In genomic region chr16:1474796-1475551, GRCh38 we compare ENCODE assay signal across 8 cellular contexts. TPM values are rescaled to one million over a fixed set of nuclear protein-coding genes. Genes with fewer than 3 reads are reported as not detected.
DNase-seq lines count a peak whose midpoint lies in the region; ATAC-seq and TF ChIP-seq lines count a peak whose summit lies in the region.

TSS of gene CLCN7 (minus strand) at chr16:1475028. CDS start at chr16:1474974, 54 bp downstream.

- WGBS in gastroesophageal sphincter (ENCODE audit: low coverage in 1 of 2), 2 donors = no CpG with 5 or more reads among the region's 99 CpGs

- peaks cover 34% of the 10 kb centered on the region for H3K4me1 Mint-ChIP-seq in activated naive CD4-positive, alpha-beta T cell treated with anti-CD3 and anti-CD28 coated beads, Interleukin-2, amount 10 ng/mL, durations not matched to agents 7 days and 5 days

- DNase-seq in ELR (ENCODE audit: low read depth) (peak; percentile 83), GOT3 (lab: John Stamatoyannopoulos, UW) (peak; percentile 33), LNCaP clone FGC (ENCODE audit: low read depth) (peak; percentile 50), SK-N-MC (ENCODE audit: low read depth, low spot score) (no peak), nucleus accumbens (lab: John Stamatoyannopoulos, UW) (peak in 54 of 56 donors; percentile 27 to 93 (median 81)), substantia nigra (lab: John Stamatoyannopoulos, UW) (peak; percentile 28 to 93 (median 82))
- DNase-seq in activated naive CD4-positive, alpha-beta T cell treated with anti-CD3 and anti-CD28 coated beads, Interleukin-2, amount 10 ng/mL, durations not matched to agents 7 days and 5 days = peak; percentile 93

- no peaks in the 10 kb centered on the region for H3K9me3 Mint-ChIP-seq in activated naive CD4-positive, alpha-beta T cell treated with anti-CD3 and anti-CD28 coated beads, Interleukin-2, amount 10 ng/mL, durations not matched to agents 7 days and 5 days

- peak; percentile 96 for TF ChIP-seq POLR2A in gastroesophageal sphincter (IDR thresholded peaks at IDR 0.05)

- H3K4me3 ChIP-seq in LNCaP clone FGC (ENCODE audit: low read depth, low read length) (peak within 1 kb of the TSS; percentile 89), SK-N-MC (peak within 1 kb of the TSS; percentile 91), gastroesophageal sphincter (peak within 1 kb of the TSS; percentile 81 to 99)

- peak within 1 kb of the TSS; percentile 99 for H3K9ac ChIP-seq in SK-N-MC (ENCODE audit: insufficient read length)

- peaks cover 0 to 51% (median 16%) of the 10 kb centered on the region in 3 donors for H3K4me1 ChIP-seq in gastroesophageal sphincter

- peak; percentile 92 for ATAC-seq in gastroesophageal sphincter

- peaks cover 5% of the 10 kb centered on the region for H3K27me3 Mint-ChIP-seq in activated naive CD4-positive, alpha-beta T cell treated with anti-CD3 and anti-CD28 coated beads, Interleukin-2, amount 10 ng/mL, durations not matched to agents 7 days and 5 days

- H3K9me3 ChIP-seq in SK-N-MC (ENCODE audit: low read depth, low read length) (no peaks in the 10 kb centered on the region), gastroesophageal sphincter (no peaks in the 10 kb centered on the region)

- H3K36me3 ChIP-seq in SK-N-MC (ENCODE audit: insufficient read depth, low read length) (no peaks in the 10 kb centered on the region), gastroesophageal sphincter (no peaks in the 10 kb centered on the region)

- TF ChIP-seq EP300 in gastroesophageal sphincter (IDR thresholded peaks at IDR 0.05) = no peak

- peaks cover 2% of the 10 kb centered on the region for H3K36me3 Mint-ChIP-seq in activated naive CD4-positive, alpha-beta T cell treated with anti-CD3 and anti-CD28 coated beads, Interleukin-2, amount 10 ng/mL, durations not matched to agents 7 days and 5 days

- CTCF ChIA-PET in activated naive CD4-positive, alpha-beta T cell treated with anti-CD3 and anti-CD28 coated beads, Interleukin-2, amount 10 ng/mL, durations not matched to agents 7 days and 5 days (lab: Charles Lee) = no interaction called here

- H3K27ac ChIP-seq in SK-N-MC = peak within 1 kb of the TSS; percentile 88
- peak within 1 kb of the TSS; percentile 82 to 98 (median 94) for H3K27ac ChIP-seq in gastroesophageal sphincter
- H3K27ac ChIP-seq in substantia nigra (ENCODE audit: low read depth, low read length, poor library complexity, severe bottlenecking) = peak within 1 kb of the TSS; percentile 94

- H3K27me3 ChIP-seq in gastroesophageal sphincter = no peaks in the 10 kb centered on the region

- H3K27ac Mint-ChIP-seq in activated naive CD4-positive, alpha-beta T cell treated with anti-CD3 and anti-CD28 coated beads, Interleukin-2, amount 10 ng/mL, durations not matched to agents 7 days and 5 days = peak within 1 kb of the TSS; percentile 88

- TF ChIP-seq CTCF in LNCaP clone FGC (IDR thresholded peaks at IDR 0.05; ENCODE audit: control insufficient read depth, extremely low read depth, insufficient read depth) (no peak), gastroesophageal sphincter (IDR thresholded peaks at IDR 0.05) (peak in 1 of 4 experiments; percentile 27)

- H3K4me3 Mint-ChIP-seq in activated naive CD4-positive, alpha-beta T cell treated with anti-CD3 and anti-CD28 coated beads, Interleukin-2, amount 10 ng/mL, durations not matched to agents 7 days and 5 days = peak within 1 kb of the TSS; percentile 83

RNA-seq across cellular contexts. Expression of gene CLCN7, which starts in this region (rescaled TPM):
- 10 to 100 TPM; 33.0 to 67.7 (median 39.2) TPM for total RNA-seq in gastroesophageal sphincter
